ENCODE assay signal across 27 cellular contexts in genomic region chr2:11705711-11706110, GRCh38.
DNase-seq lines count a peak whose midpoint lies in the region; TF ChIP-seq lines count a peak whose summit lies in the region.
"Had no signal": no experiment of that assay in that cellular context is flagged by ENCODE, and none has a peak within 500 bp of the region (broad histone marks: within the 10 kb centered on the region; RNA-seq: fewer than 3 reads in every experiment).

No MANE protein-coding gene starts in this region.

- H3K27ac ChIP-seq in HEK293 (ENCODE audit: extremely low read depth, low read depth, low read length), result no peak overlapping the region
- H3K27ac ChIP-seq: 22Rv1; A549; BLaER1; BLaER1 treated with 17β-estradiol and CSF1 and Interleukin-3, amounts not matched to agents 10 nM and 100 nM; C4-2B had no signal

- POLR2A ChIA-PET in HEK293 (lab: Yijun Ruan, JAX), result no interaction called here

- H3K4me1 ChIP-seq in HEK293 (ENCODE audit: control insufficient read depth, insufficient read depth, low read length), result no peaks in the 10 kb centered on the region
- H3K4me1 ChIP-seq: Caco-2 had no signal

- DNase-seq in putamen (ENCODE audit: low spot score) (peak; percentile 61), MV-4-11 (lab: John Stamatoyannopoulos, UW) (no peak), NCI-H2107 (lab: John Stamatoyannopoulos, UW) (no peak)
- DNase-seq: 8988T; ACHN; AML-193; BE2C; C1 segment of cervical spinal cord; Caco-2; Calu3; CD4-positive, alpha-beta memory T cell; CD4-positive, alpha-beta T cell; CD4-positive, CD25-positive, alpha-beta regulatory T cell; CD8-positive, alpha-beta memory T cell; CD8-positive, alpha-beta T cell; COR-L47; DMS 273 treated with DMSO at 0.1 percent for 48 hours; DMS79; DMS79 treated with DMSO at 0.1 percent for 48 hours; DND-41; EL had no signal

- CTCF ChIA-PET in HEK293 (lab: Yijun Ruan, JAX), result interaction anchor here (1.5 kb wide), 1 partner anchor 13 kb away, joined by 8 read pairs; no protein-coding TSS in a partner anchor

- H3K4me3 ChIP-seq in HEK293 (ENCODE audit: low read depth, low read length), result no peak overlapping the region
- H3K4me3 ChIP-seq: A549; BLaER1; BLaER1 treated with 17β-estradiol and CSF1 and Interleukin-3, amounts not matched to agents 10 nM and 100 nM had no signal

- H3K36me3 ChIP-seq in HEK293 (ENCODE audit: control insufficient read depth in 2 of 2, insufficient read depth in 1 of 2, low read length in 2 of 2), result no peaks in the 10 kb centered on the region
- H3K36me3 ChIP-seq: BE2C; BLaER1; BLaER1 treated with 17β-estradiol and CSF1 and Interleukin-3, amounts not matched to agents 10 nM and 100 nM had no signal

- TF ChIP-seq CTCF in HEK293 (tag by site-specific recombination; IDR thresholded peaks at IDR 0.05), result no peak

- no peaks in the 10 kb centered on the region for H3K9me3 ChIP-seq in HEK293 (ENCODE audit: control insufficient read depth, insufficient read depth, low read depth, low read length)
- H3K9me3 ChIP-seq: BE2C, BLaER1, Caco-2 had no signal

TF ChIP-seq in HEK293, 187 proteins besides CTCF, POLR2A, EP300 and RAD21:
- TF ChIP-seq ZNF529 (tag by site-specific recombination; IDR thresholded peaks at IDR 0.05; ENCODE audit: insufficient replicate concordance) (no peak), BCL11B (tag by site-specific recombination; IDR thresholded peaks at IDR 0.05; ENCODE audit: low read depth) (no peak), ZNF544 (tag by site-specific recombination; IDR thresholded peaks at IDR 0.05) (no peak), PBX3 (CRISPR knock-in tag; IDR thresholded peaks at IDR 0.05) (no peak), EGR2 (tag by site-specific recombination; IDR thresholded peaks at IDR 0.05; ENCODE audit: low read depth) (peak; percentile 71), ZEB2 (tag by site-specific recombination; IDR thresholded peaks at IDR 0.05) (no peak), ZNF394 (tag by site-specific recombination; IDR thresholded peaks at IDR 0.05; ENCODE audit: borderline replicate concordance) (no peak), ZNF747 (tag by site-specific recombination; IDR thresholded peaks at IDR 0.05) (no peak), ZNF664 (tag by site-specific recombination; IDR thresholded peaks at IDR 0.05) (no peak), ZNF324 (tag by site-specific recombination; IDR thresholded peaks at IDR 0.05) (no peak), KLF7 (tag by site-specific recombination; IDR thresholded peaks at IDR 0.05; ENCODE audit: borderline replicate concordance) (no peak), ZNF398 (tag by site-specific recombination; IDR thresholded peaks at IDR 0.05) (no peak), ZFHX2 (tag by site-specific recombination; conservative IDR thresholded peaks at IDR 0.05) (peak; percentile 60), ZNF48 (tag by site-specific recombination; IDR thresholded peaks at IDR 0.05) (no peak)
